In the genomic region with DNA sequence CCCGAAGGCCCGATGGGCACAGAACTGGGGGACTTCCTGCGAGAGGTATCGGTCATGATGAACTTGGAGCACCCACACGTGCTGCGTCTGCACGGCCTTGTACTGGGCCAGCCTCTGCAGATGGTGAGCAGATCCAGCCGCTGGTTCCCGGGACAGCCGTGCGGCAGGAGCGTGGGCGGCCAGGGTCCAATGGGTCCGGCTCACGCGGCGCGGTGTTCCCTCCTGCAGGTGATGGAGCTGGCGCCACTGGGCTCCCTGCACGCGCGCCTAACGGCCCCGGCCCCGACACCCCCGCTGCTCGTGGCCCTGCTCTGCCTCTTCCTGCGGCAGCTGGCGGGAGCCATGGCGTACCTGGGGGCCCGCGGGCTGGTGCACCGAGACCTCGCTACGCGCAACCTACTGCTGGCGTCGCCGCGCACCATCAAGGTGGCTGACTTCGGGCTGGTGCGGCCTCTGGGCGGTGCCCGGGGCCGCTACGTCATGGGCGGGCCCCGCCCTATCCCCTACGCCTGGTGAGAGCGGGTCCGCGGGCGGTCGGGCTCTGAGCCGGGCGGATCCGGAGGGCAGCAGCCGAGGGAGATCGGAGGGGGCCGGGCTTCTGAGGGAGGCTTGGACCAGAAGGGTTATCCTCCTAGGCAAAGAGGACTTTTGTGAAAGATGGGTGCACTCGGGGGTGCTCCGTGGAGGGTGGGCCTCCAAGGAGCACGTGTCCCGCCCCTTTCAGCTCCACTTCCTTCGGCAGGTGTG, we compare ENCODE assay signal across 6 cellular contexts. TPM values are rescaled to one million over a fixed set of nuclear protein-coding genes. Genes with fewer than 3 reads are reported as not detected.
DNase-seq lines count a peak whose midpoint lies in the region; ATAC-seq lines count a peak whose summit lies in the region.

No MANE protein-coding gene starts in this region.

- peaks cover 33% of the 10 kb centered on the region for H3K27me3 Mint-ChIP-seq in activated CD8-positive, alpha-beta memory T cell treated with anti-CD3 and anti-CD28 coated beads, Interleukin-2, amount 10 ng/mL, durations not matched to agents 7 days and 5 days

- peak; percentile 40 for DNase-seq in AG08395 (ENCODE audit: low spot score)
- DNase-seq in activated CD8-positive, alpha-beta memory T cell treated with anti-CD3 and anti-CD28 coated beads, Interleukin-2, amount 10 ng/mL, durations not matched to agents 7 days and 5 days: peak; percentile 81
- peak; percentile 69 for DNase-seq in hepatic stellate cell (ENCODE audit: low spot score)
- DNase-seq in stimulated activated CD8-positive, alpha-beta memory T cell treated with anti-CD3 and anti-CD28 coated beads, Interleukin-15, amount 100 ng/mL, for 4 hours (ENCODE audit: low read depth in 2 of 2): peak; percentile 44 to 61

- H3K4me1 Mint-ChIP-seq in activated CD8-positive, alpha-beta memory T cell treated with anti-CD3 and anti-CD28 coated beads, Interleukin-2, amount 10 ng/mL, durations not matched to agents 7 days and 5 days: peaks cover 7% of the 10 kb centered on the region

- H3K9me3 Mint-ChIP-seq in activated CD8-positive, alpha-beta memory T cell treated with anti-CD3 and anti-CD28 coated beads, Interleukin-2, amount 10 ng/mL, durations not matched to agents 7 days and 5 days (ENCODE audit: low read depth): peaks cover 3% of the 10 kb centered on the region

- peak; percentile 82 for ATAC-seq in HG02852 (IDR thresholded peaks at IDR 0.05; ENCODE audit: unreplicated experiment)
- peak; percentile 99 for ATAC-seq in activated CD8-positive, alpha-beta memory T cell treated with anti-CD3 and anti-CD28 coated beads, Interleukin-2, amount 10 ng/mL, durations not matched to agents 7 days and 5 days
- no peak for ATAC-seq in HG03354 (IDR thresholded peaks at IDR 0.05; ENCODE audit: poor library complexity, severe bottlenecking, unreplicated experiment)

- peaks cover 2% of the 10 kb centered on the region for H3K36me3 Mint-ChIP-seq in activated CD8-positive, alpha-beta memory T cell treated with anti-CD3 and anti-CD28 coated beads, Interleukin-2, amount 10 ng/mL, durations not matched to agents 7 days and 5 days

- peak overlapping the region; percentile 72 for H3K4me3 Mint-ChIP-seq in activated CD8-positive, alpha-beta memory T cell treated with anti-CD3 and anti-CD28 coated beads, Interleukin-2, amount 10 ng/mL, durations not matched to agents 7 days and 5 days

- CTCF ChIA-PET in activated CD8-positive, alpha-beta memory T cell treated with anti-CD3 and anti-CD28 coated beads, Interleukin-2, amount 10 ng/mL, durations not matched to agents 7 days and 5 days (lab: Charles Lee): interaction anchor here (0.7 to 2.8 kb wide), 9 partner anchors 10 to 178 kb away, joined by 3 to 10 read pairs (median 4); partner anchors contain the start of genes PLSCR3, SENP3, TMEM256 and TMEM95

- peak overlapping the region; percentile 68 for H3K27ac Mint-ChIP-seq in activated CD8-positive, alpha-beta memory T cell treated with anti-CD3 and anti-CD28 coated beads, Interleukin-2, amount 10 ng/mL, durations not matched to agents 7 days and 5 days

RNA-seq across cellular contexts. Expression of gene TNK1, which starts 3.0 kb away (rescaled TPM):
- under 1 TPM; 0.54 to 0.61 TPM for total RNA-seq in activated CD8-positive, alpha-beta memory T cell treated with anti-CD3 and anti-CD28 coated beads, Interleukin-2, amount 10 ng/mL, durations not matched to agents 7 days and 5 days

RNA-seq across cellular contexts. Expression of gene PLSCR3, which starts 10.4 kb away (rescaled TPM):
- 10 to 100 TPM; 65.5 to 74.2 TPM for total RNA-seq in activated CD8-positive, alpha-beta memory T cell treated with anti-CD3 and anti-CD28 coated beads, Interleukin-2, amount 10 ng/mL, durations not matched to agents 7 days and 5 days

RNA-seq across cellular contexts. Expression of gene TMEM256, which starts 20.0 kb away (rescaled TPM):
- total RNA-seq in activated CD8-positive, alpha-beta memory T cell treated with anti-CD3 and anti-CD28 coated beads, Interleukin-2, amount 10 ng/mL, durations not matched to agents 7 days and 5 days: 10 to 100 TPM; 47.5 to 56.1 TPM

RNA-seq across cellular contexts. Expression of gene NLGN2, which starts 23.7 kb away (rescaled TPM):
- total RNA-seq in activated CD8-positive, alpha-beta memory T cell treated with anti-CD3 and anti-CD28 coated beads, Interleukin-2, amount 10 ng/mL, durations not matched to agents 7 days and 5 days: 1 to 10 TPM; 2.0 to 3.5 TPM

RNA-seq across cellular contexts. Expression of gene TMEM95, which starts 29.0 kb away (rescaled TPM):
- not detected for total RNA-seq in activated CD8-positive, alpha-beta memory T cell treated with anti-CD3 and anti-CD28 coated beads, Interleukin-2, amount 10 ng/mL, durations not matched to agents 7 days and 5 days
